Comparison of ENCODE assay signal across 8 cellular contexts in the genomic region with DNA sequence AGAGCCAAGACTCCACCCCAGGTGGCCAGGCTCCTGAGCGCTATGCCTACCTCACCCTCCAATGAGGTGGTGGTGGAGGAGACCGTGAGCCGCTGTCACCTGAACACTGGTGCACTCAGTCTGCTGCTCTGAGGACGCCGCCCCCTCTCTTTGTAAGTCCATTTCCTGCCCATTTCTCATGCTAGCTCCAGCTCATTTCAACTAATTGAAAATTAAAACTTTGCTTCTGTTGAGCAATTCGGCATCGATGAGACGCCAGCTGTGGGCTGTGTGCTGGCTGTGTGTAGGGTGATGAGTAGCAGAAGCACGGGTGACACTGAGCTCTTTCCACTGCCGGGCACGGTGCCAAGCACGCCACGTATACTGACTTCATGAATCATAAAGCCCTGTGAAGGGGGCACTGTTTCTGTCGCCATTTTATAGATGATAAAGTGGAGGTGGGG. TPM values are rescaled to one million over a fixed set of nuclear protein-coding genes. Genes with fewer than 3 reads are reported as not detected.
DNase-seq lines count a peak whose midpoint lies in the region; ATAC-seq lines count a peak whose summit lies in the region.

No MANE protein-coding gene starts in this region.

- no peaks in the 10 kb centered on the region for H3K27me3 ChIP-seq in naive thymus-derived CD4-positive, alpha-beta T cell (ENCODE audit: control insufficient read depth in 2 of 2, insufficient read depth in 2 of 2, low read length in 2 of 2)

- peak overlapping the region; percentile 100 for H3K27ac Mint-ChIP-seq in central memory CD8-positive, alpha-beta T cell (ENCODE audit: low read depth)
- H3K27ac Mint-ChIP-seq in naive thymus-derived CD4-positive, alpha-beta T cell = peak overlapping the region; percentile 89 to 100 (median 97)

- no peaks in the 10 kb centered on the region for H3K27me3 Mint-ChIP-seq in central memory CD8-positive, alpha-beta T cell
- no peaks in the 10 kb centered on the region for H3K27me3 Mint-ChIP-seq in naive thymus-derived CD4-positive, alpha-beta T cell

- peak; percentile 69 for ATAC-seq in central memory CD8-positive, alpha-beta T cell (replicated peaks; ENCODE audit: extremely low read depth, poor library complexity, severe bottlenecking)
- peak; percentile 74 for ATAC-seq in naive thymus-derived CD4-positive, alpha-beta T cell
- peak; percentile 72 for ATAC-seq in stimulated activated naive CD8-positive, alpha-beta T cell treated with anti-CD3 and anti-CD28 coated beads, Interleukin-15, Interleukin-2, amounts not matched to agents 100 U/mL and 50 U/mL, for 24 hours
- ATAC-seq in GM18909 (IDR thresholded peaks at IDR 0.05; ENCODE audit: poor library complexity, unreplicated experiment) = no peak

- H3K4me1 ChIP-seq in naive thymus-derived CD4-positive, alpha-beta T cell (ENCODE audit: control insufficient read depth in 2 of 2, insufficient read depth in 2 of 2, low read length in 2 of 2) = peaks cover 66 to 80% of the 10 kb centered on the region in 2 donors

- H3K36me3 Mint-ChIP-seq in central memory CD8-positive, alpha-beta T cell (ENCODE audit: insufficient read depth) = peaks cover 54% of the 10 kb centered on the region
- H3K36me3 Mint-ChIP-seq in naive thymus-derived CD4-positive, alpha-beta T cell = peaks cover 0 to 29% (median 0%) of the 10 kb centered on the region in 5 donors

- no peaks in the 10 kb centered on the region for H3K9me3 ChIP-seq in naive thymus-derived CD4-positive, alpha-beta T cell (ENCODE audit: control insufficient read depth in 2 of 3, low read length in 3 of 3)

- intact Hi-C loops in naive thymus-derived CD4-positive, alpha-beta T cell (cut with micrococcal nuclease) = loop anchor here (1.0 to 5.0 kb wide), 9 partner anchors 11 to 371 kb away; a partner anchor contains a TSS

- peak overlapping the region; percentile 38 for H3K4me3 ChIP-seq in naive thymus-derived CD4-positive, alpha-beta T cell (ENCODE audit: low read length)

- POLR2A ChIA-PET in naive thymus-derived CD4-positive, alpha-beta T cell (lab: Charles Lee) = interaction anchor here (0.7 to 8.2 kb wide), 17 partner anchors 9 to 270 kb away, joined by 3 to 125 read pairs (median 4); a partner anchor contains a TSS

- peaks cover 78% of the 10 kb centered on the region for H3K4me1 Mint-ChIP-seq in central memory CD8-positive, alpha-beta T cell
- H3K4me1 Mint-ChIP-seq in naive thymus-derived CD4-positive, alpha-beta T cell = peaks cover 51 to 91% (median 80%) of the 10 kb centered on the region in 7 donors

- H3K9me3 Mint-ChIP-seq in central memory CD8-positive, alpha-beta T cell = no peaks in the 10 kb centered on the region
- peaks cover 0 to 3% (median 0%) of the 10 kb centered on the region in 11 donors for H3K9me3 Mint-ChIP-seq in naive thymus-derived CD4-positive, alpha-beta T cell

- H3K4me3 Mint-ChIP-seq in central memory CD8-positive, alpha-beta T cell = peak overlapping the region; percentile 85
- H3K4me3 Mint-ChIP-seq in naive thymus-derived CD4-positive, alpha-beta T cell = peak overlapping the region; percentile 81 to 92 (median 86)

- DNase-seq in NK-92 (lab: John Stamatoyannopoulos, UW; ENCODE audit: unreplicated experiment) (peak; percentile 41), epidermal melanocyte (ENCODE audit: insufficient read length, low spot score) (no peak)
- DNase-seq in NK-92 treated with Interleukin-12 subunit alpha and Interleukin-12 subunit beta, amount 100 ng/mL, for 24 hours (lab: John Stamatoyannopoulos, UW) = no peak
- peak; percentile 98 for DNase-seq in activated CD4-positive, alpha-beta T cell treated with anti-CD3 and anti-CD28 coated beads for 4 hours
- peak; percentile 76 to 88 for DNase-seq in central memory CD8-positive, alpha-beta T cell (ENCODE audit: low spot score in 2 of 2)
- DNase-seq in naive thymus-derived CD4-positive, alpha-beta T cell = peak; percentile 75 to 96 (median 85)
- DNase-seq in stimulated activated naive CD8-positive, alpha-beta T cell treated with anti-CD3 and anti-CD28 coated beads, Interleukin-15, Interleukin-2, amounts not matched to agents 100 U/mL and 50 U/mL, for 24 hours = peak; percentile 94

- peak overlapping the region; percentile 82 for H3K27ac ChIP-seq in naive thymus-derived CD4-positive, alpha-beta T cell (ENCODE audit: low read depth, low read length)

- CTCF ChIA-PET in naive thymus-derived CD4-positive, alpha-beta T cell (lab: Charles Lee) = interaction anchor here (0.5 to 4.7 kb wide), 9 partner anchors 11 to 66 kb away, joined by 3 to 36 read pairs (median 4); no protein-coding TSS in a partner anchor

- peaks cover 0 to 5% (median 0%) of the 10 kb centered on the region in 3 experiments for H3K36me3 ChIP-seq in naive thymus-derived CD4-positive, alpha-beta T cell (ENCODE audit: control insufficient read depth in 2 of 3, insufficient read depth in 3 of 3, low read length in 3 of 3)

RNA-seq across cellular contexts. Expression of a gene that starts 11.2 kb away (rescaled TPM):
- total RNA-seq in naive thymus-derived CD4-positive, alpha-beta T cell = 100 to 1,000 TPM in 2 of 5 experiments, 10 to 100 TPM in 3; 38.6 to 278 (median 60.3) TPM
- 10 to 100 TPM; 30.1 to 48.2 TPM for polyA plus RNA-seq in naive thymus-derived CD4-positive, alpha-beta T cell

RNA-seq across cellular contexts. Expression of a gene that starts 51.8 kb away (rescaled TPM):
- 10 to 100 TPM; 43.8 to 94.4 (median 77.3) TPM for total RNA-seq in naive thymus-derived CD4-positive, alpha-beta T cell
- 10 to 100 TPM in 1 of 2 donors, 1 to 10 TPM in 1; 6.5 to 13.5 TPM for polyA plus RNA-seq in naive thymus-derived CD4-positive, alpha-beta T cell

Comparison
In these comparisons a context has a peak if more than half of its experiments do, and no peak if none do; other contexts are left out.
1. DNase-seq: peak in NK-92 (single experiment), activated CD4-positive, alpha-beta T cell treated with anti-CD3 and anti-CD28 coated beads for 4 hours (2 of 2), central memory CD8-positive, alpha-beta T cell (2 of 2), naive thymus-derived CD4-positive, alpha-beta T cell (9 of 9) and stimulated activated naive CD8-positive, alpha-beta T cell treated with anti-CD3 and anti-CD28 coated beads, Interleukin-15, Interleukin-2, amounts not matched to agents 100 U/mL and 50 U/mL, for 24 hours (single experiment); none in NK-92 treated with Interleukin-12 subunit alpha and Interleukin-12 subunit beta, amount 100 ng/mL, for 24 hours (single experiment) and epidermal melanocyte (single experiment).